In the genomic region with DNA sequence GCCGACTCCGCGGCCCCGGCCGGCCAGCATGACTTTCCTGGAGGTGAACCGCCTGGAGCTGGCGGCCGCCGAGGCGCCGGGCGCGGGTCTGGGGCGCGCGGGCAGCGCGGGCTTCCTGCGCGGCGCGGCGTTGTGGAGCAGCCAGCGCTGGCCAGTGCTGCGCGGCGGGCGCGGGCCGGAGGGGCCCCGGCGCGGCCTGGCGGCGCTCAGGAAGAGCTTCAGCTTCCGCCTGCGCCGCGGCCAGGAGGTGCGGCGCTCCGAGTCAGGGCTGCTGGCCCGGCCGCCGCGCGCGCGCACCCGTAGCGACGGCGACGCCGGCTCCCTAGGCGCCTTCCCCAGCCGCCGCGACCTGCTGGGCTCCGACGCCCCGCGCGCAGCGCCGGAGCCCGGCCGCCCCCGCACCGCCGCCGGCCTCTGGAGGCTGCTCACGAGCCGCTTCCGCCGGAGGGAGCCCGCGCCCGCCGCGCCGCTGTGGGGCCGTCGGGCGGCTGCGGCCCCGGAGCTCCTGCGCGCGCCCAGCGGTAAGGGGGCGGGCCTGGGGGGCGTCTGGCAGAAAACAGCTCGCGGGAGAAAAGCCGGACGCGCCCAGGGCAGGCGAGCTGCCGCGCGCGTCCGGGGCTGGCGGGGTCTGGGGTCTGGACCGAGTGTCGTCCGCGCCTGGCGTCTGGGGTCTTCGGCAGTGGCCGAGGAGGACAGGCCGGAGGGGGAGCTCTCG, we compare ENCODE assay signal across 8 cellular contexts. TPM values are rescaled to one million over a fixed set of nuclear protein-coding genes. Genes with fewer than 3 reads are reported as not detected.
A peak's percentile ranks its signal among the peaks of the same experiment; 100 is the strongest.
DNase-seq lines count a peak whose midpoint lies in the region; ATAC-seq and TF ChIP-seq lines count a peak whose summit lies in the region.
"Had no signal": no experiment of that assay in that cellular context is flagged by ENCODE, and none has a peak within 500 bp of the region (broad histone marks: within the 10 kb centered on the region; RNA-seq: fewer than 3 reads in every experiment).

No MANE protein-coding gene starts in this region.

- H3K4me1 Mint-ChIP-seq in activated naive CD8-positive, alpha-beta T cell treated with anti-CD3 and anti-CD28 coated beads, Interleukin-2, amount 10 ng/mL, durations not matched to agents 7 days and 5 days = peaks cover 5% of the 10 kb centered on the region

- H3K27me3 ChIP-seq in HUES64 (ENCODE audit: insufficient read depth, low read length) = peaks cover 18% of the 10 kb centered on the region
- H3K27me3 ChIP-seq in stomach = no peaks in the 10 kb centered on the region

- intact Hi-C loops in stomach (cut with DNase I; ENCODE audit: low total_unique reads) = loop anchor here (10.0 kb wide), 1 partner anchor 50 kb away; no protein-coding TSS in a partner anchor

- 2% methylated on average over 114 of the region's 114 CpGs for WGBS in HUES64
- WGBS in stomach, 5 donors = 4 to 40% (median 9%) methylated on average over 11 to 114 of the region's 114 CpGs

- H3K4me1 ChIP-seq in HUES64 (ENCODE audit: insufficient read depth, low read length) (peaks cover 17% of the 10 kb centered on the region), stomach (peaks cover 30 to 60% (median 54%) of the 10 kb centered on the region in 4 donors)

- H3K27me3 Mint-ChIP-seq in activated naive CD8-positive, alpha-beta T cell treated with anti-CD3 and anti-CD28 coated beads, Interleukin-2, amount 10 ng/mL, durations not matched to agents 7 days and 5 days = peaks cover 8% of the 10 kb centered on the region

- H3K4me3 ChIP-seq in HUES64 (ENCODE audit: low read length) (peak overlapping the region; percentile 42), stomach (peak overlapping the region; percentile 24 to 47 (median 39))

- H3K9me3 Mint-ChIP-seq in activated naive CD8-positive, alpha-beta T cell treated with anti-CD3 and anti-CD28 coated beads, Interleukin-2, amount 10 ng/mL, durations not matched to agents 7 days and 5 days = no peaks in the 10 kb centered on the region

- H3K27ac Mint-ChIP-seq in activated naive CD8-positive, alpha-beta T cell treated with anti-CD3 and anti-CD28 coated beads, Interleukin-2, amount 10 ng/mL, durations not matched to agents 7 days and 5 days = no peak overlapping the region

- POLR2A ChIA-PET in activated naive CD8-positive, alpha-beta T cell treated with anti-CD3 and anti-CD28 coated beads, Interleukin-2, amount 10 ng/mL, durations not matched to agents 7 days and 5 days (lab: Charles Lee) = interaction anchor here (1.4 kb wide), 1 partner anchor 87 kb away, joined by 4 read pairs; the partner anchor contains the start of gene ABCB8

- TF ChIP-seq CTCF in stomach (IDR thresholded peaks at IDR 0.05) = no peak

- peak overlapping the region; percentile 44 for H3K4me3 Mint-ChIP-seq in activated naive CD8-positive, alpha-beta T cell treated with anti-CD3 and anti-CD28 coated beads, Interleukin-2, amount 10 ng/mL, durations not matched to agents 7 days and 5 days

- H3K9me3 ChIP-seq in HUES64 (ENCODE audit: insufficient read depth, low read depth, low read length) (no peaks in the 10 kb centered on the region), stomach (no peaks in the 10 kb centered on the region)

- no peaks in the 10 kb centered on the region for H3K36me3 Mint-ChIP-seq in activated naive CD8-positive, alpha-beta T cell treated with anti-CD3 and anti-CD28 coated beads, Interleukin-2, amount 10 ng/mL, durations not matched to agents 7 days and 5 days

- no peak for TF ChIP-seq POLR2A in stomach (IDR thresholded peaks at IDR 0.05)

- DNase-seq in activated naive CD8-positive, alpha-beta T cell treated with anti-CD3 and anti-CD28 coated beads, Interleukin-2, amount 10 ng/mL, durations not matched to agents 7 days and 5 days = peak; percentile 70
- DNase-seq in islet precursor cell = peak; percentile 71
- DNase-seq in stomach = no peak
- no peak for DNase-seq in superior temporal gyrus (ENCODE audit: extremely low spot score)
- no peak for DNase-seq in NCI-H146 (lab: John Stamatoyannopoulos, UW)

- ATAC-seq in activated naive CD8-positive, alpha-beta T cell treated with anti-CD3 and anti-CD28 coated beads, Interleukin-2, amount 10 ng/mL, durations not matched to agents 7 days and 5 days (ENCODE audit: low read depth) = peak; percentile 51
- no peak for ATAC-seq in GM21619 (IDR thresholded peaks at IDR 0.05; ENCODE audit: unreplicated experiment)

- TF ChIP-seq EP300 in stomach (IDR thresholded peaks at IDR 0.05) = no peak

- no peak overlapping the region for H3K27ac ChIP-seq in HUES64 (ENCODE audit: low read depth, low read length)
- H3K27ac ChIP-seq in stomach = peak overlapping the region in 4 of 5 donors; percentile 12 to 70 (median 43)

- H3K36me3 ChIP-seq in HUES64 (ENCODE audit: insufficient read depth, low read length) (peaks cover 18% of the 10 kb centered on the region; the same call in 1 of the 2 replicates), stomach (peaks cover 25 to 38% (median 33%) of the 10 kb centered on the region in 4 donors)

- H3K9ac ChIP-seq in HUES64 (ENCODE audit: low read depth, low read length) = peak overlapping the region; percentile 30

RNA-seq across cellular contexts. Expression of gene AGAP3, which starts 29.0 kb away (rescaled TPM):
- 36.3 TPM for polyA plus RNA-seq in HUES64 (2013, experiment 1 of 2)
- 35.4 TPM for polyA plus RNA-seq in HUES64 (2013, experiment 2 of 2)
- total RNA-seq in activated naive CD8-positive, alpha-beta T cell treated with anti-CD3 and anti-CD28 coated beads, Interleukin-2, amount 10 ng/mL, durations not matched to agents 7 days and 5 days = 10 to 100 TPM; 31.7 to 32.7 TPM
- total RNA-seq in stomach = 100 to 1,000 TPM in 2 of 5 donors, 10 to 100 TPM in 3; 32.5 to 342 (median 83.9) TPM
- 10 to 100 TPM; 36.0 to 60.8 (median 45.8) TPM for polyA plus RNA-seq in stomach

RNA-seq across cellular contexts. Expression of gene TMUB1, which starts 32.0 kb away (rescaled TPM):
- polyA plus RNA-seq in HUES64 (2013, experiment 1 of 2) = 34.7 TPM
- polyA plus RNA-seq in HUES64 (2013, experiment 2 of 2) = 37.9 TPM
- total RNA-seq in activated naive CD8-positive, alpha-beta T cell treated with anti-CD3 and anti-CD28 coated beads, Interleukin-2, amount 10 ng/mL, durations not matched to agents 7 days and 5 days = 10 to 100 TPM; 75.7 to 78.3 TPM
- 10 to 100 TPM; 12.7 to 78.2 (median 42.9) TPM for total RNA-seq in stomach
- 10 to 100 TPM; 69.6 to 86.8 (median 72.4) TPM for polyA plus RNA-seq in stomach

RNA-seq across cellular contexts. Expression of gene FASTK, which starts 34.7 kb away (rescaled TPM):
- polyA plus RNA-seq in HUES64 (2013, experiment 1 of 2) = 39.7 TPM
- polyA plus RNA-seq in HUES64 (2013, experiment 2 of 2) = 35.6 TPM
- 100 to 1,000 TPM in 1 of 2 experiments, 10 to 100 TPM in 1; 96.5 to 100 TPM for total RNA-seq in activated naive CD8-positive, alpha-beta T cell treated with anti-CD3 and anti-CD28 coated beads, Interleukin-2, amount 10 ng/mL, durations not matched to agents 7 days and 5 days
- total RNA-seq in stomach = 100 to 1,000 TPM in 3 of 5 donors, 10 to 100 TPM in 2; 40.0 to 415 (median 116) TPM
- 100 to 1,000 TPM in 2 of 3 donors, 10 to 100 TPM in 1; 70.3 to 149 (median 129) TPM for polyA plus RNA-seq in stomach

RNA-seq across cellular contexts. Expression of gene GBX1, which starts 52.2 kb away (rescaled TPM):
- polyA plus RNA-seq in HUES64 (2013, experiment 1 of 2) = not detected
- 0.38 TPM for polyA plus RNA-seq in HUES64 (2013, experiment 2 of 2)
- total RNA-seq in activated naive CD8-positive, alpha-beta T cell treated with anti-CD3 and anti-CD28 coated beads, Interleukin-2, amount 10 ng/mL, durations not matched to agents 7 days and 5 days = not detected
- not detected for total RNA-seq in stomach
- polyA plus RNA-seq in stomach = not detected
- total RNA-seq: M059J had no signal

RNA-seq across cellular contexts. Expression of gene SLC4A2, which starts 55.9 kb away (rescaled TPM):
- polyA plus RNA-seq in HUES64 (2013, experiment 1 of 2) = 57.5 TPM
- polyA plus RNA-seq in HUES64 (2013, experiment 2 of 2) = 49.5 TPM
- 10 to 100 TPM; 86.8 to 89.9 TPM for total RNA-seq in activated naive CD8-positive, alpha-beta T cell treated with anti-CD3 and anti-CD28 coated beads, Interleukin-2, amount 10 ng/mL, durations not matched to agents 7 days and 5 days
- total RNA-seq in stomach = 100 to 1,000 TPM in 4 of 5 donors, 10 to 100 TPM in 1; 65.9 to 296 (median 128) TPM
- polyA plus RNA-seq in stomach = 100 to 1,000 TPM; 121 to 157 (median 124) TPM

Comparison
In these comparisons a context has a peak if more than half of its experiments do, and no peak if none do; other contexts are left out.
1. DNase-seq: peak in activated naive CD8-positive, alpha-beta T cell treated with anti-CD3 and anti-CD28 coated beads, Interleukin-2, amount 10 ng/mL, durations not matched to agents 7 days and 5 days (single experiment) and islet precursor cell (single experiment); none in stomach (single experiment), superior temporal gyrus (single experiment) and NCI-H146 (single experiment).